ENCODE assay signal across 2 cellular contexts in genomic region chr7:106589495-106589879, GRCh38.
TF ChIP-seq lines count a peak whose summit lies in the region.

No MANE protein-coding gene starts in this region.

TF ChIP-seq in GM23338, 12 proteins besides CTCF, POLR2A, EP300 and RAD21:
- TF ChIP-seq REST (IDR thresholded peaks at IDR 0.05; ENCODE audit: unreplicated experiment) (no peak), POLR2AphosphoS5 (IDR thresholded peaks at IDR 0.05; ENCODE audit: low read depth) (no peak), STAT1 (IDR thresholded peaks at IDR 0.05; ENCODE audit: unreplicated experiment) (no peak), ETS1 (IDR thresholded peaks at IDR 0.05) (no peak), ZNF331 (CRISPR knock-in tag; IDR thresholded peaks at IDR 0.05; ENCODE audit: low read depth) (no peak), EZH2phosphoT487 (IDR thresholded peaks at IDR 0.05; ENCODE audit: unreplicated experiment) (no peak), JUNB (IDR thresholded peaks at IDR 0.05; ENCODE audit: unreplicated experiment) (no peak), ZNF114 (CRISPR knock-in tag; IDR thresholded peaks at IDR 0.05) (no peak), EZH2 (IDR thresholded peaks at IDR 0.05; ENCODE audit: low read depth, unreplicated experiment) (no peak), NANOG (IDR thresholded peaks at IDR 0.05; ENCODE audit: borderline replicate concordance) (no peak)

TF ChIP-seq in endothelial cell of umbilical vein, 7 proteins besides CTCF, POLR2A, EP300 and RAD21 (continued from another document):
- TF ChIP-seq JUN (IDR thresholded peaks at IDR 0.05; ENCODE audit: borderline replicate concordance, insufficient read depth, insufficient read length, low read depth) (no peak), MAX (IDR thresholded peaks at IDR 0.05; ENCODE audit: insufficient read depth, insufficient read length) (no peak)
